8 cellular contexts compared by ENCODE assay signal in the genomic region with DNA sequence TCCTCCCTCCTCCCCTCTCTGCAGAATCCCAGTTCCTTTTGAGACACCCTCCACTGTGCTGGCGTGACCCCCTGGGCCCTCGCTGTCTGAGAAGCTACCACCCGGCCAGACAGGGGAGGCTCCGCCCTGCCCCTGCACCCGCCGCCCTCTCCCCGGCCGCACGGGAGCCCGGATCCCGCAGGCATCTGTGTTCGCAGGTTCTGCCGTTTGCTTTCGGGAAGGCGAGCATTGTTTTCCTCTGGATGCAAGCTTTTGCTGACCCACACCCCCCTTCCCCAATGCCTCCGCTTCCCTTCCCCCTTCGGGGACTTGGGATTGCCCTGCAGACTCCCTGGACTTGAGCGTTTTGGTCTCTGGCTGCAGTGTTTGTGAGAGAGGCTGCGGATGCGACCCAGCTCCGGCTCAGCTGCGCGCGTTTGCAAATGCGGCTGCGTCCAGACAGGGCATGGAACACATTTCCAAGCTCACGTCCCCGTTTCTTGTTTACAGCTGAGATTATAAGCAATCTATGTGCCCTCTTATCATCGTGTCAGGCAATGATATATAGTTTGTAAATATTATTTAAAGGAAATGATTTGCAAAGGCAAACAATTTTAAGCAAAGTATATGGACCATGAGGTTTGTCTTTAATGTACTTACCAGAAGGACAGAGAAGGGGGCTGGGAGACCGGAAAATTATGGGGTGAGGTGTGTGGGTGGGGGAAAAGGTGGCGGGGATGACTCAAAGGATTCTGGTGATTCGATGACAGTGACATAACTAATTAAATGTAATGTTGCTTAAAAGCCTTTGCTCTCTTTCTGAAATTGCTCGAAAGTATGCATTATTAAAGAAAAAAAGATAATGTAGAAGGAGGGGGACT.
DNase-seq lines count a peak whose midpoint lies in the region; ATAC-seq and TF ChIP-seq lines count a peak whose summit lies in the region.

No MANE protein-coding gene starts in this region.

- peaks cover 21% of the 10 kb centered on the region for H3K4me1 ChIP-seq in mesodermal cell (ENCODE audit: control insufficient read depth, insufficient read depth, low read length, poor library complexity, severe bottlenecking)

- H3K4me3 ChIP-seq in mesodermal cell (ENCODE audit: extremely low read depth, insufficient read depth, low read length, poor library complexity, severe bottlenecking), result peak overlapping the region; percentile 49

- no peak for TF ChIP-seq CTCF in VCaP (conservative IDR thresholded peaks at IDR 0.05)

- H3K4me3 Mint-ChIP-seq in stimulated activated effector memory CD8-positive, alpha-beta T cell treated with anti-CD3 and anti-CD28 coated beads, Interleukin-12 subunit alpha, Interleukin-12 subunit beta, amount 100 ng/mL, for 72 hours, result peak overlapping the region; percentile 52

- peaks cover 17% of the 10 kb centered on the region for H3K4me1 Mint-ChIP-seq in stimulated activated effector memory CD8-positive, alpha-beta T cell treated with anti-CD3 and anti-CD28 coated beads, Interleukin-12 subunit alpha, Interleukin-12 subunit beta, amount 100 ng/mL, for 72 hours

- WGBS in mesodermal cell (ENCODE audit: insufficient coverage in 2 of 2), 2 experiments, result 2 to 3% methylated on average over 17 to 20 of the region's 33 CpGs

- H3K27ac ChIP-seq in VCaP (peak overlapping the region; percentile 88), epithelial cell of prostate (peak overlapping the region; percentile 47), mesodermal cell (ENCODE audit: low read depth, low read length, severe bottlenecking) (peak overlapping the region; percentile 98)

- H3K36me3 Mint-ChIP-seq in stimulated activated effector memory CD8-positive, alpha-beta T cell treated with anti-CD3 and anti-CD28 coated beads, Interleukin-12 subunit alpha, Interleukin-12 subunit beta, amount 100 ng/mL, for 72 hours, result no peaks in the 10 kb centered on the region

- peak; percentile 73 for DNase-seq in AG08396 (ENCODE audit: low spot score)
- DNase-seq in NCI-H1105 treated with DMSO at 0.1 percent for 48 hours (lab: John Stamatoyannopoulos, UW), result peak; percentile 53
- DNase-seq in epithelial cell of prostate (ENCODE audit: low read depth, low spot score), result no peak
- no peak for DNase-seq in stimulated activated effector memory CD8-positive, alpha-beta T cell treated with anti-CD3 and anti-CD28 coated beads, Interleukin-12 subunit alpha, Interleukin-12 subunit beta, amount 100 ng/mL, for 72 hours (ENCODE audit: low spot score in 2 of 2)

- ATAC-seq in GM21381 (IDR thresholded peaks at IDR 0.05; ENCODE audit: unreplicated experiment) (peak; percentile 48), GM18873 (IDR thresholded peaks at IDR 0.05; ENCODE audit: low FRiP score, unreplicated experiment) (no peak)
- peak; percentile 68 for ATAC-seq in stimulated activated effector memory CD8-positive, alpha-beta T cell treated with anti-CD3 and anti-CD28 coated beads, Interleukin-12 subunit alpha, Interleukin-12 subunit beta, amount 100 ng/mL, for 72 hours

- no peaks in the 10 kb centered on the region for H3K9me3 Mint-ChIP-seq in stimulated activated effector memory CD8-positive, alpha-beta T cell treated with anti-CD3 and anti-CD28 coated beads, Interleukin-12 subunit alpha, Interleukin-12 subunit beta, amount 100 ng/mL, for 72 hours

- no peak overlapping the region for H3K27ac Mint-ChIP-seq in stimulated activated effector memory CD8-positive, alpha-beta T cell treated with anti-CD3 and anti-CD28 coated beads, Interleukin-12 subunit alpha, Interleukin-12 subunit beta, amount 100 ng/mL, for 72 hours

- no peaks in the 10 kb centered on the region for H3K9me3 ChIP-seq in mesodermal cell (ENCODE audit: control insufficient read depth, low read length)

- no peaks in the 10 kb centered on the region for H3K36me3 ChIP-seq in mesodermal cell (ENCODE audit: control insufficient read depth, insufficient read depth, low read length)

Comparison
In these comparisons a context has a peak if more than half of its experiments do, and no peak if none do; other contexts are left out.
1. DNase-seq: peak in AG08396 (single experiment) and NCI-H1105 treated with DMSO at 0.1 percent for 48 hours (single experiment); none in epithelial cell of prostate (single experiment) and stimulated activated effector memory CD8-positive, alpha-beta T cell treated with anti-CD3 and anti-CD28 coated beads, Interleukin-12 subunit alpha, Interleukin-12 subunit beta, amount 100 ng/mL, for 72 hours (0 of 2).
2. H3K27ac ChIP-seq: peak in every context shown above with its lines; median percentile 98 in mesodermal cell; 88 in VCaP; 47 in epithelial cell of prostate.